In the genomic region with DNA sequence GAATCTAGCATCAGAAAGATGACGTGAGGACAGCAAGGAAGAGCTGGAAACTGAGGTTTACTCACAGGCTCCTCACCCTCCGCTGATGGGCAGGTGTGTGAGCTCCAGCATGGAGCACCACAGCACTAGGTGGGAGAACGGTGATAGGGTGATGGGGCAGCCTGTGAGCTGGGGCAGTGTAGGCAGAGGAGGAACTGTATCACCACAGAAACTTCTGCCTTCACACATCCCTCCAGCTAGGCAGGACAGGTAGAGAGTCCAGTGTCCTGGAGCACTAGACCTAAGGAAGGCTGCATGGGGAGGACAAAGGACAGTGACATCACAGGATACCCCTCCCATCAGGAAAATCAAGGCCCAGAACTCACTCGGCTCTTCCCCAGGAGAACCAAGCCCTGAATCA, we compare ENCODE assay signal across 19 cellular contexts.
DNase-seq lines count a peak whose midpoint lies in the region; ATAC-seq and TF ChIP-seq lines count a peak whose summit lies in the region.
"Had no signal": no experiment of that assay in that cellular context is flagged by ENCODE, and none has a peak within 500 bp of the region (broad histone marks: within the 10 kb centered on the region; RNA-seq: fewer than 3 reads in every experiment).

No MANE protein-coding gene starts in this region.

- H3K27me3 ChIP-seq in breast epithelium: no peaks in the 10 kb centered on the region
- H3K27me3 ChIP-seq: right atrium auricular region had no signal

- BruUV-seq in MCF 10A (replicated peaks; lab: Mats Ljungman, UMichigan): no TSS peak

- CTCF ChIA-PET in MCF 10A (lab: Yijun Ruan, JAX): interaction anchor here (0.7 to 21.0 kb wide), 7 partner anchors 9 to 142 kb away, joined by 3 to 319 read pairs (median 3); no protein-coding TSS in a partner anchor
- CTCF ChIA-PET in activated CD8-positive, alpha-beta T cell treated with anti-CD3 and anti-CD28 coated beads, Interleukin-2, amount 10 ng/mL, durations not matched to agents 7 days and 5 days (lab: Charles Lee): interaction anchor here (1.2 to 8.0 kb wide), 9 partner anchors 11 to 65 kb away, joined by 3 to 86 read pairs (median 10); no protein-coding TSS in a partner anchor

- intact Hi-C loops in MCF 10A (cut with micrococcal nuclease): no loop called here
- intact Hi-C loops in breast epithelium (cut with DNase I; ENCODE audit: low total_unique reads): no loop called here
- intact Hi-C loops in mucosa of descending colon (cut with DNase I, micrococcal nuclease): no loop called here

- no peak overlapping the region for H3K4me3 Mint-ChIP-seq in MCF 10A (ENCODE audit: unreplicated experiment)
- peak overlapping the region; percentile 39 for H3K4me3 Mint-ChIP-seq in activated CD8-positive, alpha-beta T cell treated with anti-CD3 and anti-CD28 coated beads, Interleukin-2, amount 10 ng/mL, durations not matched to agents 7 days and 5 days

- peaks cover 17% of the 10 kb centered on the region for H3K27me3 Mint-ChIP-seq in MCF 10A (ENCODE audit: insufficient read depth, unreplicated experiment)
- peaks cover 5% of the 10 kb centered on the region for H3K27me3 Mint-ChIP-seq in activated CD8-positive, alpha-beta T cell treated with anti-CD3 and anti-CD28 coated beads, Interleukin-2, amount 10 ng/mL, durations not matched to agents 7 days and 5 days (ENCODE audit: low read depth)

- H3K9me3 Mint-ChIP-seq in MCF 10A (ENCODE audit: unreplicated experiment): no peaks in the 10 kb centered on the region
- no peaks in the 10 kb centered on the region for H3K9me3 Mint-ChIP-seq in activated CD8-positive, alpha-beta T cell treated with anti-CD3 and anti-CD28 coated beads, Interleukin-2, amount 10 ng/mL, durations not matched to agents 7 days and 5 days (ENCODE audit: insufficient read depth)

- no peaks in the 10 kb centered on the region for H3K36me3 Mint-ChIP-seq in MCF 10A (ENCODE audit: insufficient read depth, unreplicated experiment)
- H3K36me3 Mint-ChIP-seq in activated CD8-positive, alpha-beta T cell treated with anti-CD3 and anti-CD28 coated beads, Interleukin-2, amount 10 ng/mL, durations not matched to agents 7 days and 5 days (ENCODE audit: low read depth): no peaks in the 10 kb centered on the region

- TF ChIP-seq CTCF in MCF 10A (IDR thresholded peaks at IDR 0.05; ENCODE audit: unreplicated experiment) (no peak), breast epithelium (IDR thresholded peaks at IDR 0.05) (no peak), mucosa of descending colon (IDR thresholded peaks at IDR 0.05) (no peak)

- H3K4me1 ChIP-seq in breast epithelium (peaks cover 0 to 5% of the 10 kb centered on the region in 2 donors), mucosa of descending colon (ENCODE audit: low read depth) (peaks cover 26% of the 10 kb centered on the region)
- H3K4me1 ChIP-seq: right atrium auricular region had no signal

- peak overlapping the region; percentile 71 for H3K27ac Mint-ChIP-seq in MCF 10A (ENCODE audit: low read depth, unreplicated experiment)
- H3K27ac Mint-ChIP-seq in activated CD8-positive, alpha-beta T cell treated with anti-CD3 and anti-CD28 coated beads, Interleukin-2, amount 10 ng/mL, durations not matched to agents 7 days and 5 days: peak overlapping the region; percentile 67

- POLR2A ChIA-PET in MCF 10A (lab: Yijun Ruan, JAX): no interaction called here
- POLR2A ChIA-PET in activated CD8-positive, alpha-beta T cell treated with anti-CD3 and anti-CD28 coated beads, Interleukin-2, amount 10 ng/mL, durations not matched to agents 7 days and 5 days (lab: Charles Lee): no interaction called here

- H3K4me3 ChIP-seq in breast epithelium: no peak overlapping the region
- no peak overlapping the region for H3K4me3 ChIP-seq in mucosa of descending colon
- H3K4me3 ChIP-seq: right atrium auricular region, thoracic aorta had no signal

- TF ChIP-seq POLR2A in breast epithelium (IDR thresholded peaks at IDR 0.05): no peak

- DNase-seq in MCF 10A (ENCODE audit: unreplicated experiment) (no peak), breast epithelium (ENCODE audit: low spot score in 2 of 2) (no peak), mucosa of descending colon (no peak), T1000 (lab: John Stamatoyannopoulos, UW) (no peak), NCI-H226 (no peak)
- DNase-seq in activated CD8-positive, alpha-beta T cell treated with anti-CD3 and anti-CD28 coated beads, Interleukin-2, amount 10 ng/mL, durations not matched to agents 7 days and 5 days: no peak
- DNase-seq: Calu3, dermis blood vessel endothelial cell, EL, Karpas-422, NCI-H1105, NCI-H526, occipital lobe, Right ventricle myocardium superior, WERI-Rb-1 had no signal

- H3K36me3 ChIP-seq in breast epithelium: no peaks in the 10 kb centered on the region
- H3K36me3 ChIP-seq in mucosa of descending colon (ENCODE audit: low read depth): no peaks in the 10 kb centered on the region
- H3K36me3 ChIP-seq: right atrium auricular region, thoracic aorta, WERI-Rb-1 had no signal

- H3K4me1 Mint-ChIP-seq in MCF 10A (ENCODE audit: insufficient read depth, unreplicated experiment): peaks cover 26% of the 10 kb centered on the region
- H3K4me1 Mint-ChIP-seq in activated CD8-positive, alpha-beta T cell treated with anti-CD3 and anti-CD28 coated beads, Interleukin-2, amount 10 ng/mL, durations not matched to agents 7 days and 5 days (ENCODE audit: low read depth): peaks cover 31% of the 10 kb centered on the region

- no peaks in the 10 kb centered on the region for H3K9me3 ChIP-seq in breast epithelium
- H3K9me3 ChIP-seq in mucosa of descending colon: no peaks in the 10 kb centered on the region
- H3K9me3 ChIP-seq: right atrium auricular region, thoracic aorta had no signal

- no peak overlapping the region for H3K27ac ChIP-seq in breast epithelium
- H3K27ac ChIP-seq: right atrium auricular region, thoracic aorta, WERI-Rb-1 had no signal

- peak; percentile 35 for ATAC-seq in activated CD8-positive, alpha-beta T cell treated with anti-CD3 and anti-CD28 coated beads, Interleukin-2, amount 10 ng/mL, durations not matched to agents 7 days and 5 days
- ATAC-seq in mucosa of descending colon (peak; percentile 4), HG02759 (IDR thresholded peaks at IDR 0.05; ENCODE audit: unreplicated experiment) (no peak), GM21825 (IDR thresholded peaks at IDR 0.05; ENCODE audit: unreplicated experiment) (no peak)

Comparison
In these comparisons a context has a peak if more than half of its experiments do, and no peak if none do; other contexts are left out.
1. ATAC-seq: peak in activated CD8-positive, alpha-beta T cell treated with anti-CD3 and anti-CD28 coated beads, Interleukin-2, amount 10 ng/mL, durations not matched to agents 7 days and 5 days (single experiment) and mucosa of descending colon (single experiment); none in HG02759 (single experiment) and GM21825 (single experiment).